8 cellular contexts compared by ENCODE assay signal in genomic region chr20:33401042-33401921, GRCh38. TPM values are rescaled to one million over a fixed set of nuclear protein-coding genes. Genes with fewer than 3 reads are reported as not detected.
DNase-seq lines count a peak whose midpoint lies in the region; ATAC-seq lines count a peak whose summit lies in the region.

CDK5RAP1 (minus strand) TSS chr20:33401519; CDS start chr20:33397064, 4,455 bp downstream.

- H3K36me3 ChIP-seq in CD4-positive, CD25-positive, alpha-beta regulatory T cell (ENCODE audit: control insufficient read depth, insufficient read depth, low read length) = peaks cover 7% of the 10 kb centered on the region
- H3K36me3 ChIP-seq in HUES48 (ENCODE audit: control insufficient read depth, insufficient read depth, low read length) = peaks cover 8% of the 10 kb centered on the region

- H3K36me3 Mint-ChIP-seq in CD4-positive, CD25-positive, alpha-beta regulatory T cell = peaks cover 2% of the 10 kb centered on the region
- H3K36me3 Mint-ChIP-seq in activated CD8-positive, alpha-beta memory T cell treated with anti-CD3 and anti-CD28 coated beads, Interleukin-2, amount 10 ng/mL, durations not matched to agents 7 days and 5 days = peaks cover 12% of the 10 kb centered on the region

- peaks cover 23 to 69% (median 41%) of the 10 kb centered on the region in 4 donors for H3K4me1 Mint-ChIP-seq in CD4-positive, CD25-positive, alpha-beta regulatory T cell
- peaks cover 31% of the 10 kb centered on the region for H3K4me1 Mint-ChIP-seq in activated CD8-positive, alpha-beta memory T cell treated with anti-CD3 and anti-CD28 coated beads, Interleukin-2, amount 10 ng/mL, durations not matched to agents 7 days and 5 days

- peaks cover 32% of the 10 kb centered on the region for H3K4me1 ChIP-seq in CD4-positive, CD25-positive, alpha-beta regulatory T cell (ENCODE audit: control insufficient read depth, insufficient read depth, low read length, poor library complexity, severe bottlenecking)
- H3K4me1 ChIP-seq in HUES48 (ENCODE audit: control insufficient read depth, insufficient read depth, low read length) = peaks cover 5% of the 10 kb centered on the region; the same call in 1 of the 2 replicates

- H3K27ac ChIP-seq in CD4-positive, CD25-positive, alpha-beta regulatory T cell (ENCODE audit: insufficient read depth, low read length, poor library complexity, severe bottlenecking) = peak within 1 kb of the TSS; percentile 69
- H3K27ac ChIP-seq in HUES48 (ENCODE audit: low read depth, low read length) = peak within 1 kb of the TSS; percentile 49

- CTCF ChIA-PET in activated CD8-positive, alpha-beta memory T cell treated with anti-CD3 and anti-CD28 coated beads, Interleukin-2, amount 10 ng/mL, durations not matched to agents 7 days and 5 days (lab: Charles Lee) = interaction anchor here (0.6 to 1.7 kb wide), 10 partner anchors 9 to 1188 kb away, joined by 3 to 5 read pairs (median 4); partner anchors contain the start of gene CBFA2T2

- DNase-seq in CD4-positive, CD25-positive, alpha-beta regulatory T cell = peak; percentile 77 to 96 (median 85)
- DNase-seq in NOMO-1 treated with dmso at 0.1 percent for 144 hours (lab: John Stamatoyannopoulos, UW; ENCODE audit: unreplicated experiment) (peak; percentile 80), mesenteric fat pad (ENCODE audit: low spot score) (no peak)
- peak; percentile 92 for DNase-seq in activated CD8-positive, alpha-beta memory T cell treated with anti-CD3 and anti-CD28 coated beads, Interleukin-2, amount 10 ng/mL, durations not matched to agents 7 days and 5 days
- DNase-seq in stimulated activated CD8-positive, alpha-beta memory T cell treated with anti-CD3 and anti-CD28 coated beads, Interleukin-12 subunit alpha, Interleukin-12 subunit beta, amount 100 ng/mL, for 4 hours (ENCODE audit: low read depth) = peak; percentile 72

- H3K27me3 ChIP-seq in CD4-positive, CD25-positive, alpha-beta regulatory T cell (ENCODE audit: control insufficient read depth, insufficient read depth, low read length) = no peaks in the 10 kb centered on the region
- no peaks in the 10 kb centered on the region for H3K27me3 ChIP-seq in HUES48 (ENCODE audit: control insufficient read depth, insufficient read depth, low read length)

- H3K4me3 Mint-ChIP-seq in CD4-positive, CD25-positive, alpha-beta regulatory T cell = peak within 1 kb of the TSS; percentile 92 to 96 (median 94)
- peak within 1 kb of the TSS; percentile 86 for H3K4me3 Mint-ChIP-seq in activated CD8-positive, alpha-beta memory T cell treated with anti-CD3 and anti-CD28 coated beads, Interleukin-2, amount 10 ng/mL, durations not matched to agents 7 days and 5 days

- no peaks in the 10 kb centered on the region for H3K9me3 ChIP-seq in CD4-positive, CD25-positive, alpha-beta regulatory T cell (ENCODE audit: control insufficient read depth in 2 of 2, low read length in 2 of 2)
- no peaks in the 10 kb centered on the region for H3K9me3 ChIP-seq in HUES48 (ENCODE audit: control insufficient read depth, insufficient read depth, low read length)

- in situ Hi-C loops in endometrial microvascular endothelial cells (cut with HindIII; ENCODE audit: inconsistent ontology term, low pct_unique_long_range_greater_than_20kb, low sequenced_read_pairs) = no loop called here

- H3K4me3 ChIP-seq in CD4-positive, CD25-positive, alpha-beta regulatory T cell (ENCODE audit: low read depth, low read length) = peak within 1 kb of the TSS; percentile 100
- H3K4me3 ChIP-seq in HUES48 (ENCODE audit: low read depth, low read length) = peak within 1 kb of the TSS; percentile 90

- H3K27ac Mint-ChIP-seq in CD4-positive, CD25-positive, alpha-beta regulatory T cell = peak within 1 kb of the TSS; percentile 85 to 95 (median 91)
- H3K27ac Mint-ChIP-seq in activated CD8-positive, alpha-beta memory T cell treated with anti-CD3 and anti-CD28 coated beads, Interleukin-2, amount 10 ng/mL, durations not matched to agents 7 days and 5 days = peak within 1 kb of the TSS; percentile 87

- no peaks in the 10 kb centered on the region for H3K9me3 Mint-ChIP-seq in CD4-positive, CD25-positive, alpha-beta regulatory T cell
- no peaks in the 10 kb centered on the region for H3K9me3 Mint-ChIP-seq in activated CD8-positive, alpha-beta memory T cell treated with anti-CD3 and anti-CD28 coated beads, Interleukin-2, amount 10 ng/mL, durations not matched to agents 7 days and 5 days (ENCODE audit: low read depth)

- peak; percentile 95 to 97 for ATAC-seq in CD4-positive, CD25-positive, alpha-beta regulatory T cell (ENCODE audit: low read depth in 2 of 2)
- peak; percentile 78 for ATAC-seq in GM19467 (IDR thresholded peaks at IDR 0.05; ENCODE audit: unreplicated experiment)
- ATAC-seq in activated CD8-positive, alpha-beta memory T cell treated with anti-CD3 and anti-CD28 coated beads, Interleukin-2, amount 10 ng/mL, durations not matched to agents 7 days and 5 days = peak; percentile 97

- peak within 1 kb of the TSS; percentile 71 for H3K9ac ChIP-seq in HUES48 (ENCODE audit: low read depth, low read length)

- no peaks in the 10 kb centered on the region for H3K27me3 Mint-ChIP-seq in CD4-positive, CD25-positive, alpha-beta regulatory T cell
- H3K27me3 Mint-ChIP-seq in activated CD8-positive, alpha-beta memory T cell treated with anti-CD3 and anti-CD28 coated beads, Interleukin-2, amount 10 ng/mL, durations not matched to agents 7 days and 5 days = no peaks in the 10 kb centered on the region

RNA-seq across cellular contexts. Expression of gene CDK5RAP1, which starts in this region (rescaled TPM):
- 48.0 TPM for total RNA-seq in CD4-positive, CD25-positive, alpha-beta regulatory T cell
- 10 to 100 TPM; 31.4 to 37.6 (median 34.6) TPM for polyA plus RNA-seq in CD4-positive, CD25-positive, alpha-beta regulatory T cell
- 10 to 100 TPM; 42.0 to 43.3 TPM for total RNA-seq in activated CD8-positive, alpha-beta memory T cell treated with anti-CD3 and anti-CD28 coated beads, Interleukin-2, amount 10 ng/mL, durations not matched to agents 7 days and 5 days
- total RNA-seq in endometrial microvascular endothelial cells (ENCODE audit: inconsistent ontology term) = 29.3 TPM
- total RNA-seq in mesenteric fat pad = 25.9 TPM
